Comparison of ENCODE assay signal across 9 cellular contexts in the genomic region with DNA sequence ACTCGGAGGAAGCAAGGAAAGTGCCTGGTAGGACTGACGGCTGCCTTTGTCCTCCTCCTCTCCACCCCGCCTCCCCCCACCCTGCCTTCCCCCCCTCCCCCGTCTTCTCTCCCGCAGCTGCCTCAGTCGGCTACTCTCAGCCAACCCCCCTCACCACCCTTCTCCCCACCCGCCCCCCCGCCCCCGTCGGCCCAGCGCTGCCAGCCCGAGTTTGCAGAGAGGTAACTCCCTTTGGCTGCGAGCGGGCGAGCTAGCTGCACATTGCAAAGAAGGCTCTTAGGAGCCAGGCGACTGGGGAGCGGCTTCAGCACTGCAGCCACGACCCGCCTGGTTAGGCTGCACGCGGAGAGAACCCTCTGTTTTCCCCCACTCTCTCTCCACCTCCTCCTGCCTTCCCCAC. TPM values are rescaled to one million over a fixed set of nuclear protein-coding genes. Genes with fewer than 3 reads are reported as not detected.
DNase-seq lines count a peak whose midpoint lies in the region; ATAC-seq, FAIRE-seq and TF ChIP-seq lines count a peak whose summit lies in the region.
"Had no signal": no experiment of that assay in that cellular context is flagged by ENCODE, and none has a peak within 500 bp of the region (broad histone marks: within the 10 kb centered on the region; RNA-seq: fewer than 3 reads in every experiment).

No MANE protein-coding gene starts in this region.

- H4K8ac ChIP-seq in H1 (ENCODE audit: extremely low read depth, insufficient read depth, low read length): no peak overlapping the region; the same call in 1 of the 2 replicates
- H4K8ac ChIP-seq in mesenchymal stem cell (ENCODE audit: low read length): no peak overlapping the region

- H3K23me2 ChIP-seq in H1 (ENCODE audit: low read depth, low read length): peaks cover 10% of the 10 kb centered on the region; the same call in 1 of the 2 replicates

- 1% methylated on average over 21 of the region's 21 CpGs for WGBS in liver
- 6% methylated on average over 15 of the region's 21 CpGs for WGBS in HepG2 (ENCODE audit: low lambda C conversion rate)
- WGBS in H1 (ENCODE audit: extremely low coverage in 1 of 2, insufficient coverage in 1 of 2, insufficient read length in 1 of 2, insufficient replicate concordance in 2 of 2, low coverage in 1 of 2, low lambda C conversion rate in 2 of 2, missing lambda C conversion rate in 1 of 2), 2 experiments: no CpG with 5 or more reads among the region's 21 CpGs
- 0% methylated on average over 5 of the region's 21 CpGs for WGBS in mesenchymal stem cell

- in situ Hi-C loops in HepG2 (cut with HindIII; ENCODE audit: extremely low pct_ligation_motif_present, low pct_unique_long_range_greater_than_20kb): no loop called here

- H3K36me3 ChIP-seq in liver (ENCODE audit: control insufficient read depth in 4 of 4, insufficient read depth in 3 of 4, low read depth in 1 of 4, low read length in 3 of 4): no peaks in the 10 kb centered on the region
- no peaks in the 10 kb centered on the region for H3K36me3 ChIP-seq in HepG2 (replicated peaks in 1 of 2; ENCODE audit: control insufficient read depth in 1 of 2, insufficient read depth in 2 of 2, low read length in 2 of 2)
- H3K36me3 ChIP-seq in H1 (ENCODE audit: control insufficient read depth in 2 of 4, insufficient read depth in 4 of 4, low read length in 3 of 4): no peaks in the 10 kb centered on the region
- H3K36me3 ChIP-seq in mesenchymal stem cell (ENCODE audit: control insufficient read depth in 1 of 2, insufficient read depth in 2 of 2, low read depth in 1 of 2, low read length in 2 of 2): no peaks in the 10 kb centered on the region
- H3K36me3 ChIP-seq in vagina: no peaks in the 10 kb centered on the region

- H2AK5ac ChIP-seq in H1 (ENCODE audit: low read depth, low read length) (no peak overlapping the region), mesenchymal stem cell (ENCODE audit: low read length, severe bottlenecking) (no peak overlapping the region)

- H3K23ac ChIP-seq in H1 (ENCODE audit: insufficient read length): no peak overlapping the region
- no peak overlapping the region for H3K23ac ChIP-seq in mesenchymal stem cell (ENCODE audit: low read length in 2 of 2)

- no peak for TF ChIP-seq CTCF in liver (IDR thresholded peaks at IDR 0.05; ENCODE audit: low read depth, low read length, missing input control)
- no peak for TF ChIP-seq CTCF in HepG2 (CRISPR knock-in tag; IDR thresholded peaks at IDR 0.05)
- TF ChIP-seq CTCF in H1 (IDR thresholded peaks at IDR 0.05; ENCODE audit: control extremely low read depth in 1 of 3, insufficient read depth in 1 of 3, low read depth in 1 of 3, low read length in 3 of 3): no peak
- no peak for TF ChIP-seq CTCF in vagina (IDR thresholded peaks at IDR 0.05)

- DNase-seq in HepG2 (ENCODE audit: low spot score) (no peak), H1 (ENCODE audit: low read depth in 1 of 2, low spot score in 2 of 2) (no peak), mesenchymal stem cell (peak; percentile 38), vagina (ENCODE audit: extremely low spot score in 2 of 2) (no peak), GOT3 (lab: John Stamatoyannopoulos, UW) (no peak), inferior parietal cortex (ENCODE audit: extremely low spot score) (no peak)
- DNase-seq: DND-41 had no signal

- H2BK20ac ChIP-seq in H1 (ENCODE audit: low read length): no peak overlapping the region

- POLR2A ChIA-PET in HepG2 (lab: Yijun Ruan, JAX) (no interaction called here), H1 (lab: Charles Lee; ENCODE audit: partially characterized antibody) (no interaction called here)

- H3K4me1 ChIP-seq in liver (ENCODE audit: control insufficient read depth in 4 of 4, insufficient read depth in 4 of 4, low read length in 3 of 4) (peaks cover 0 to 15% (median 3%) of the 10 kb centered on the region in 4 donors), HepG2 (ENCODE audit: insufficient read depth, low read length) (no peaks in the 10 kb centered on the region), H1 (replicated peaks in 1 of 4; ENCODE audit: control insufficient read depth in 3 of 4, insufficient read depth in 4 of 4, low read length in 3 of 4) (peaks cover 0 to 7% (median 2%) of the 10 kb centered on the region in 4 experiments; a peak in 2 of 7 replicates), mesenchymal stem cell (ENCODE audit: control insufficient read depth, insufficient read depth, low read depth, low read length) (peaks cover 3% of the 10 kb centered on the region), vagina (no peaks in the 10 kb centered on the region)

- TF ChIP-seq POLR2A in HepG2 (IDR thresholded peaks at IDR 0.05; ENCODE audit: insufficient read depth in 1 of 2, low read depth in 2 of 2, low read length in 2 of 2) (no peak), H1 (IDR thresholded peaks at IDR 0.05; ENCODE audit: control extremely low read depth in 1 of 2, low read depth in 2 of 2, low read length in 2 of 2) (no peak), vagina (IDR thresholded peaks at IDR 0.05) (no peak)

- no peak overlapping the region for H3K4ac ChIP-seq in H1 (replicated peaks; ENCODE audit: insufficient read length, low read depth, low read length)
- no peak overlapping the region for H3K4ac ChIP-seq in mesenchymal stem cell (ENCODE audit: low read depth in 1 of 2, low read length in 2 of 2)

- intact Hi-C loops in HepG2 (cut with micrococcal nuclease; ENCODE audit: unreplicated experiment) (no loop called here), vagina (cut with DNase I) (loop anchor here (10.0 kb wide), 1 partner anchor 231 kb away; no protein-coding TSS in a partner anchor)

- TF ChIP-seq EP300 in HepG2 (IDR thresholded peaks at IDR 0.05; ENCODE audit: low read depth in 2 of 2, low read length in 2 of 2) (no peak), HepG2 (CRISPR knock-in tag; IDR thresholded peaks at IDR 0.05; ENCODE audit: borderline replicate concordance) (no peak), H1 (IDR thresholded peaks at IDR 0.05; ENCODE audit: borderline replicate concordance in 1 of 2, low read depth in 2 of 2, low read length in 2 of 2) (no peak)

- H2AFZ ChIP-seq in HepG2 (ENCODE audit: low read length) (no peak overlapping the region), H1 (ENCODE audit: low read length) (no peak overlapping the region), mesenchymal stem cell (ENCODE audit: low read depth, low read length) (no peak overlapping the region)

- peak overlapping the region; percentile 60 to 62 for H3K27ac ChIP-seq in liver (ENCODE audit: low read depth in 1 of 2, low read length in 2 of 2)
- no peak overlapping the region for H3K27ac ChIP-seq in HepG2 (ENCODE audit: extremely low read length, insufficient read depth, low read length)
- H3K27ac ChIP-seq in H1 (ENCODE audit: low read depth, low read length): peak overlapping the region; percentile 52; the same call in 1 of the 2 replicates
- H3K27ac ChIP-seq in mesenchymal stem cell (ENCODE audit: low read length, poor library complexity, severe bottlenecking): peak overlapping the region; percentile 64
- peak overlapping the region; percentile 89 for H3K27ac ChIP-seq in vagina

- H3K4me2 ChIP-seq in HepG2 (ENCODE audit: low read depth, low read length) (no peak overlapping the region), H1 (ENCODE audit: insufficient read depth in 1 of 2, low read depth in 2 of 2, low read length in 2 of 2) (peak overlapping the region; percentile 78 to 88), mesenchymal stem cell (ENCODE audit: low read length, poor library complexity, severe bottlenecking) (peak overlapping the region; percentile 66)

- TF ChIP-seq RAD21 in liver (IDR thresholded peaks at IDR 0.05): no peak
- no peak for TF ChIP-seq RAD21 in HepG2 (CRISPR knock-in tag; IDR thresholded peaks at IDR 0.05)
- TF ChIP-seq RAD21 in H1 (IDR thresholded peaks at IDR 0.05 in 1 of 2, conservative IDR thresholded peaks at IDR 0.05 in 1 of 2; ENCODE audit: low read depth in 2 of 2, low read length in 2 of 2): no peak

- no peak overlapping the region for H2BK15ac ChIP-seq in H1 (ENCODE audit: low read length)
- no peak overlapping the region for H2BK15ac ChIP-seq in mesenchymal stem cell (ENCODE audit: low read depth, poor library complexity, severe bottlenecking)

- H3K9ac ChIP-seq in liver (ENCODE audit: low read depth in 1 of 2, low read length in 2 of 2) (peak overlapping the region; percentile 8 to 67), HepG2 (ENCODE audit: insufficient read depth, low read depth, low read length) (no peak overlapping the region), H1 (replicated peaks in 1 of 4; ENCODE audit: extremely low read depth in 1 of 4, low read depth in 3 of 4, low read length in 3 of 4) (peak overlapping the region in 1 of 4 experiments; percentile 47; a peak in 2 of 7 replicates), mesenchymal stem cell (ENCODE audit: low read length) (peak overlapping the region; percentile 70)

- CTCF ChIA-PET in HepG2 (lab: Yijun Ruan, JAX; ENCODE audit: low intra/inter-chr PET ratio, low total read pairs) (no interaction called here), H1 (lab: Charles Lee; ENCODE audit: partially characterized antibody) (no interaction called here)

- no peaks in the 10 kb centered on the region for H3K79me1 ChIP-seq in H1 (ENCODE audit: low read depth, low read length)
- peaks cover 1% of the 10 kb centered on the region for H3K79me1 ChIP-seq in mesenchymal stem cell (replicated peaks; ENCODE audit: low read length, poor library complexity, severe bottlenecking)

- FAIRE-seq in HepG2 (lab: Jason Lieb, UNC) (no peak), H1 (lab: Jason Lieb, UNC) (no peak)

- H4K5ac ChIP-seq in H1 (ENCODE audit: insufficient read length, low read depth, low read length): no peak overlapping the region

- H2BK5ac ChIP-seq in H1 (ENCODE audit: low read depth, low read length): no peak overlapping the region
- H2BK5ac ChIP-seq in mesenchymal stem cell (ENCODE audit: low read depth, low read length, poor library complexity, severe bottlenecking): no peak overlapping the region

- no peak for ATAC-seq in HepG2
- ATAC-seq in HG02938 (IDR thresholded peaks at IDR 0.05; ENCODE audit: unreplicated experiment): no peak

- H4K20me1 ChIP-seq in HepG2 (ENCODE audit: insufficient read depth, low read length) (no peaks in the 10 kb centered on the region), H1 (replicated peaks in 1 of 2; ENCODE audit: control insufficient read depth in 1 of 2, insufficient read depth in 2 of 2, low read length in 2 of 2) (peaks cover 2% of the 10 kb centered on the region in 2 experiments)

- BruUV-seq in HepG2 (replicated peaks; lab: Mats Ljungman, UMichigan): no TSS peak

- H3K56ac ChIP-seq in H1 (replicated peaks; ENCODE audit: insufficient read length, low read depth, low read length): no peak overlapping the region

- H4K91ac ChIP-seq in H1 (replicated peaks; ENCODE audit: insufficient read length, low read length) (no peak overlapping the region), mesenchymal stem cell (ENCODE audit: low read length) (no peak overlapping the region)

- no peaks in the 10 kb centered on the region for H3K79me2 ChIP-seq in HepG2 (ENCODE audit: insufficient read depth, low read length)
- peaks cover 0 to 20% of the 10 kb centered on the region in 2 experiments; a peak in 2 of 4 replicates for H3K79me2 ChIP-seq in H1 (ENCODE audit: control insufficient read depth in 1 of 2, insufficient read depth in 2 of 2, low read length in 2 of 2)

- H3K4me3 ChIP-seq in liver (ENCODE audit: low read depth in 1 of 3, low read length in 3 of 3) (peak overlapping the region; percentile 71 to 83 (median 73)), HepG2 (replicated peaks in 1 of 3; ENCODE audit: insufficient read depth in 1 of 3, low read depth in 2 of 3, low read length in 3 of 3) (no peak overlapping the region), H1 (ENCODE audit: extremely low read depth in 1 of 4, insufficient read depth in 2 of 4, low read depth in 3 of 4, low read length in 4 of 4) (peak overlapping the region; percentile 56 to 80 (median 64)), mesenchymal stem cell (ENCODE audit: insufficient read depth in 1 of 2, low read depth in 1 of 2, low read length in 2 of 2) (peak overlapping the region; percentile 55 to 79), vagina (peak overlapping the region; percentile 55 to 65)

- H3K27me3 ChIP-seq in liver (ENCODE audit: control insufficient read depth in 4 of 4, insufficient read depth in 4 of 4, low read length in 3 of 4): no peaks in the 10 kb centered on the region
- H3K27me3 ChIP-seq in HepG2 (ENCODE audit: control insufficient read depth in 1 of 2, insufficient read depth in 2 of 2, low read length in 2 of 2): peaks cover 2 to 24% of the 10 kb centered on the region in 2 experiments; a peak in 3 of 5 replicates
- H3K27me3 ChIP-seq in H1 (replicated peaks in 1 of 4; ENCODE audit: control insufficient read depth in 3 of 4, extremely low read depth in 1 of 4, insufficient read depth in 3 of 4, low read length in 3 of 4): peaks cover 0 to 6% (median 3%) of the 10 kb centered on the region in 4 experiments; a peak in 2 of 7 replicates
- peaks cover 0 to 26% of the 10 kb centered on the region in 2 experiments for H3K27me3 ChIP-seq in mesenchymal stem cell (ENCODE audit: control insufficient read depth in 1 of 2, insufficient read depth in 1 of 2, low read length in 2 of 2)
- peaks cover 4% of the 10 kb centered on the region for H3K27me3 ChIP-seq in vagina

- no peaks in the 10 kb centered on the region for H3K9me3 ChIP-seq in liver (ENCODE audit: control insufficient read depth in 4 of 4, low read length in 3 of 4)
- no peaks in the 10 kb centered on the region for H3K9me3 ChIP-seq in HepG2 (ENCODE audit: low read length)
- no peaks in the 10 kb centered on the region for H3K9me3 ChIP-seq in H1 (ENCODE audit: insufficient read depth in 2 of 2, low read depth in 1 of 2, low read length in 1 of 2)
- no peaks in the 10 kb centered on the region for H3K9me3 ChIP-seq in mesenchymal stem cell (ENCODE audit: control insufficient read depth, low read length)
- H3K9me3 ChIP-seq in vagina: no peaks in the 10 kb centered on the region

- H2BK12ac ChIP-seq in H1 (ENCODE audit: low read depth, low read length): no peak overlapping the region
- H2BK12ac ChIP-seq in mesenchymal stem cell (ENCODE audit: low read length in 2 of 2): no peak overlapping the region

- H2BK120ac ChIP-seq in H1 (replicated peaks; ENCODE audit: low read depth, low read length) (no peak overlapping the region), mesenchymal stem cell (ENCODE audit: low read depth, low read length) (no peak overlapping the region)

- H3K18ac ChIP-seq in H1 (ENCODE audit: extremely low read depth, low read length): no peak overlapping the region; the same call in 1 of the 2 replicates
- no peak overlapping the region for H3K18ac ChIP-seq in mesenchymal stem cell (ENCODE audit: low read depth in 1 of 2, low read length in 2 of 2)

- H3K14ac ChIP-seq in H1 (ENCODE audit: insufficient read length) (no peak overlapping the region), mesenchymal stem cell (ENCODE audit: low read length in 2 of 2) (no peak overlapping the region)

RNA-seq across cellular contexts. Expression of a gene that starts 0.5 kb away (rescaled TPM):
- total RNA-seq in liver (10 to 100 TPM in 1 of 2 donors, 1 to 10 TPM in 1; 2.8 to 67.4 TPM), HepG2 (2016; rRNA removed; fragmentation: Illumina TruSeq; extraction: Trizol) (not detected in 2 replicates), vagina (35.1 TPM)
- polyA plus RNA-seq in liver (10 to 100 TPM; 11.9 to 33.9 TPM), HepG2 (2011; rRNA removed) (not detected in 2 replicates), H1 (2011; rRNA removed) (7.1 and 7.2 TPM in 2 replicates)
- total RNA-seq in HepG2 (2016; cell fraction: cytosol; rRNA removed; fragmentation: Illumina TruSeq; extraction: Trizol; ENCODE audit: low read depth): not detected in 2 replicates
- total RNA-seq in HepG2 (2016; cell fraction: insoluble cytoplasmic fraction; rRNA removed; fragmentation: Illumina TruSeq; extraction: Trizol): not detected in 2 replicates
- not detected in 2 replicates for total RNA-seq in HepG2 (2016; cell fraction: membrane; rRNA removed; fragmentation: Illumina TruSeq; extraction: Trizol)
- total RNA-seq in HepG2 (2016; cell fraction: nucleus; rRNA removed; fragmentation: Illumina TruSeq; extraction: Trizol): not detected in 2 replicates
- not detected in 2 replicates for polyA plus RNA-seq in HepG2 (2011; cell fraction: cytosol; rRNA removed)
- polyA plus RNA-seq in HepG2 (2011; cell fraction: nucleus; rRNA removed): not detected in 2 replicates
- not detected in 2 replicates for polyA plus RNA-seq in HepG2 (2012)
- polyA plus RNA-seq in HepG2 (2016; cell fraction: cytosol; fragmentation: Illumina TruSeq; extraction: Trizol; ENCODE audit: low read depth): not detected in 2 replicates
- not detected in 2 replicates for polyA plus RNA-seq in HepG2 (2016; cell fraction: insoluble cytoplasmic fraction; fragmentation: Illumina TruSeq; extraction: Trizol; ENCODE audit: low read depth)
- not detected in 2 replicates for polyA plus RNA-seq in HepG2 (2016; cell fraction: membrane; fragmentation: Illumina TruSeq; extraction: Trizol; ENCODE audit: low read depth)
- not detected in 2 replicates for polyA plus RNA-seq in HepG2 (2016; cell fraction: nucleus; fragmentation: Illumina TruSeq; extraction: Trizol; ENCODE audit: insufficient read depth, low read depth)
- not detected in 2 replicates for polyA minus RNA-seq in HepG2 (2011; rRNA and poly(A)+ RNA removed; ENCODE audit: low replicate concordance)
- polyA minus RNA-seq in HepG2 (2011; cell fraction: cytosol; rRNA and poly(A)+ RNA removed): not detected in 2 replicates
- polyA minus RNA-seq in HepG2 (2011; cell fraction: nucleus; rRNA and poly(A)+ RNA removed): not detected in 2 replicates
- total RNA-seq in H1 (2021; fragmentation: NEBNext Ultra II Directional; extraction: Animal tissue kit (Norgen Biotek cat#: 25700)): 10.6 and 10.7 TPM in 2 replicates
- 3.6 TPM for polyA plus RNA-seq in H1 (2011; cell fraction: cytosol; rRNA removed)
- 25.4 TPM for polyA plus RNA-seq in H1 (2011; cell fraction: nucleus; rRNA removed)
- polyA plus RNA-seq in H1 (2012, experiment 1 of 2): 4.4 to 5.9 TPM (median 5.4 TPM) in 4 replicates
- 0.98 TPM for polyA plus RNA-seq in H1 (2012, experiment 2 of 2)
- 6.6 TPM for polyA plus RNA-seq in H1 (2013, experiment 1 of 2)
- 5.9 TPM for polyA plus RNA-seq in H1 (2013, experiment 2 of 2)
- polyA minus RNA-seq in H1 (2011; rRNA and poly(A)+ RNA removed): 32.3 and 38.9 TPM in 2 replicates
- 9.0 TPM for polyA minus RNA-seq in H1 (2011; cell fraction: cytosol; rRNA and poly(A)+ RNA removed)
- polyA minus RNA-seq in H1 (2011; cell fraction: nucleus; rRNA and poly(A)+ RNA removed): 38.2 TPM
- 7.1 TPM for polyA plus RNA-seq in mesenchymal stem cell (2013, experiment 1 of 2)
- 7.4 TPM for polyA plus RNA-seq in mesenchymal stem cell (2013, experiment 2 of 2)

Comparison
In these comparisons a context has a peak if more than half of its experiments do, and no peak if none do; other contexts are left out.
1. H3K4me3 ChIP-seq: peak in liver (3 of 3), H1 (4 of 4), mesenchymal stem cell (2 of 2) and vagina (2 of 2); none in HepG2 (0 of 3).